In the genomic region with DNA sequence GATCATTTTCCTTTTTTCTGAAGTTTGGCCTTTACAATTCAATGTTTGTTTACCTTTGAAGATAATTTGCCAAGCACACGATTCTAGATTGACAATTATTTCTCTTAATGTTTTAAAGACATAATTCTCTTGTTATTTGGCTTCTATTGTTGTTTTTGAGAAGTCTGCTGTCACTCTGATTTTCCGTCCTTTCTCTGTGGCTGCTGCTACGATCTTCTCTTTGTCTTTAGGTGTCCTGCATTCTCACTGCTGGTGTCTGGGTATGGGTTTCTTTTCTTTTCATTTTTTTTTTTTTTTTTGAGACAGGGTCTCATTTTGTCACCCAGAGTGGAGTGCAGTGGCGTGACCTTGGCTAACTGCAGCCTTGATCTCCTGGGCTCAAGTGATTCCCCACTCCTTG, we compare ENCODE assay signal across 40 cellular contexts. TPM values are rescaled to one million over a fixed set of nuclear protein-coding genes. Genes with fewer than 3 reads are reported as not detected.
DNase-seq lines count a peak whose midpoint lies in the region; ATAC-seq, FAIRE-seq and TF ChIP-seq lines count a peak whose summit lies in the region.
"Had no signal": no experiment of that assay in that cellular context is flagged by ENCODE, and none has a peak within 500 bp of the region (broad histone marks: within the 10 kb centered on the region; RNA-seq: fewer than 3 reads in every experiment).

No MANE protein-coding gene starts in this region.

- H3K4me3 Mint-ChIP-seq in activated T-cell treated with anti-CD3 and anti-CD28 coated beads, Interleukin-2, amount 50 U/mL, for 72 hours = no peak overlapping the region
- H3K4me3 Mint-ChIP-seq in activated T-cell treated with anti-CD3 and anti-CD28 coated beads, Interleukin-2, amount 50 U/mL, for 24 hours = no peak overlapping the region
- no peak overlapping the region for H3K4me3 Mint-ChIP-seq in central memory CD8-positive, alpha-beta T cell
- H3K4me3 Mint-ChIP-seq: B cell; CD14-positive monocyte; CD4-positive, alpha-beta memory T cell; CD4-positive, alpha-beta T cell; CD4-positive, CD25-positive, alpha-beta regulatory T cell; CD8-positive, alpha-beta memory T cell; CD8-positive, alpha-beta T cell had no signal

- TF ChIP-seq CTCF in HepG2 (CRISPR knock-in tag; IDR thresholded peaks at IDR 0.05) = no peak
- TF ChIP-seq CTCF in right lobe of liver (IDR thresholded peaks at IDR 0.05) = no peak
- no peak for TF ChIP-seq CTCF in K562 (IDR thresholded peaks at IDR 0.05 in 2 of 3, conservative IDR thresholded peaks at IDR 0.05 in 1 of 3; ENCODE audit: insufficient read depth in 2 of 3, low read depth in 1 of 3, low read length in 3 of 3)

- peak overlapping the region; percentile 66 for H3K27ac Mint-ChIP-seq in activated T-cell treated with anti-CD3 and anti-CD28 coated beads, Interleukin-2, amount 50 U/mL, for 72 hours
- H3K27ac Mint-ChIP-seq in activated T-cell treated with anti-CD3 and anti-CD28 coated beads, Interleukin-2, amount 50 U/mL, for 24 hours = no peak overlapping the region
- peak overlapping the region; percentile 45 for H3K27ac Mint-ChIP-seq in central memory CD8-positive, alpha-beta T cell (ENCODE audit: low read depth)
- H3K27ac Mint-ChIP-seq: B cell; CD14-positive monocyte; CD4-positive, alpha-beta memory T cell; CD4-positive, alpha-beta T cell; CD4-positive, CD25-positive, alpha-beta regulatory T cell; CD8-positive, alpha-beta memory T cell; CD8-positive, alpha-beta T cell had no signal

- H3K9me3 ChIP-seq in HepG2 (ENCODE audit: low read length) (no peaks in the 10 kb centered on the region), right lobe of liver (no peaks in the 10 kb centered on the region), K562 (replicated peaks; ENCODE audit: control insufficient read depth, insufficient read depth, low read depth, low read length) (no peaks in the 10 kb centered on the region)
- H3K9me3 ChIP-seq: BE2C, Caco-2 had no signal

- no peaks in the 10 kb centered on the region for H3K79me2 ChIP-seq in HepG2 (ENCODE audit: insufficient read depth, low read length)
- no peaks in the 10 kb centered on the region for H3K79me2 ChIP-seq in K562 (ENCODE audit: control insufficient read depth, insufficient read depth, low read length)

- intact Hi-C loops in HepG2 (cut with micrococcal nuclease; ENCODE audit: unreplicated experiment) (no loop called here), right lobe of liver (cut with DNase I) (no loop called here), K562 (cut with micrococcal nuclease) (no loop called here)

- no peak for FAIRE-seq in HepG2 (lab: Jason Lieb, UNC)
- no peak for FAIRE-seq in K562 (lab: Jason Lieb, UNC)
- FAIRE-seq: A204.1, D721Med had no signal

- no peaks in the 10 kb centered on the region for H3K27me3 ChIP-seq in HepG2 (ENCODE audit: control insufficient read depth in 1 of 2, insufficient read depth in 2 of 2, low read length in 2 of 2)
- H3K27me3 ChIP-seq in right lobe of liver = no peaks in the 10 kb centered on the region
- no peaks in the 10 kb centered on the region for H3K27me3 ChIP-seq in K562 (ENCODE audit: control insufficient read depth in 2 of 2, insufficient read depth in 2 of 2, low read length in 2 of 2)
- H3K27me3 ChIP-seq: BE2C; BLaER1; BLaER1 treated with 17β-estradiol and CSF1 and Interleukin-3, amounts not matched to agents 10 nM and 100 nM had no signal

- H3K9ac ChIP-seq in HepG2 (ENCODE audit: insufficient read depth, low read depth, low read length) = no peak overlapping the region
- no peak overlapping the region for H3K9ac ChIP-seq in K562 (ENCODE audit: insufficient read depth in 1 of 2, low read depth in 2 of 2, low read length in 2 of 2)
- H3K9ac ChIP-seq: BLaER1; BLaER1 treated with 17β-estradiol and CSF1 and Interleukin-3, amounts not matched to agents 10 nM and 100 nM had no signal

- H2AFZ ChIP-seq in HepG2 (ENCODE audit: low read length) (no peak overlapping the region), K562 (ENCODE audit: low read depth, low read length) (no peak overlapping the region)

- no peaks in the 10 kb centered on the region for H3K9me1 ChIP-seq in K562 (ENCODE audit: control insufficient read depth, insufficient read depth, low read length)

- BruUV-seq in HepG2 (replicated peaks; lab: Mats Ljungman, UMichigan) = no TSS peak
- BruUV-seq in K562 (replicated peaks; lab: Mats Ljungman, UMichigan) = no TSS peak

- peaks cover 0 to 2% of the 10 kb centered on the region in 2 donors for H3K9me3 Mint-ChIP-seq in activated T-cell treated with anti-CD3 and anti-CD28 coated beads, Interleukin-2, amount 50 U/mL, for 72 hours
- no peaks in the 10 kb centered on the region for H3K9me3 Mint-ChIP-seq in activated T-cell treated with anti-CD3 and anti-CD28 coated beads, Interleukin-2, amount 50 U/mL, for 24 hours
- no peaks in the 10 kb centered on the region for H3K9me3 Mint-ChIP-seq in central memory CD8-positive, alpha-beta T cell
- H3K9me3 Mint-ChIP-seq: CD4-positive, alpha-beta T cell had no signal

- CTCF ChIA-PET in HepG2 (lab: Yijun Ruan, JAX; ENCODE audit: low intra/inter-chr PET ratio, low total read pairs) = no interaction called here
- CTCF ChIA-PET in K562 (lab: Yijun Ruan, JAX; ENCODE audit: low intra/inter-chr PET ratio) = no interaction called here

- DNase-seq in activated T-cell treated with anti-CD3 and anti-CD28 coated beads, Interleukin-2, amount 50 U/mL, for 72 hours = no peak
- DNase-seq in activated T-cell treated with anti-CD3 and anti-CD28 coated beads, Interleukin-2, amount 50 U/mL, for 24 hours = no peak
- DNase-seq in HepG2 (ENCODE audit: low spot score) (no peak), right lobe of liver (no peak), K562 (ENCODE audit: extremely low read depth in 1 of 4, low spot score in 3 of 4) (no peak)
- no peak for DNase-seq in central memory CD8-positive, alpha-beta T cell (ENCODE audit: low spot score in 2 of 2)
- DNase-seq: 8988T; ACHN; AML-193; BE2C; C1 segment of cervical spinal cord; Caco-2; Calu3; CD4-positive, alpha-beta memory T cell; CD4-positive, alpha-beta T cell; CD4-positive, CD25-positive, alpha-beta regulatory T cell; CD8-positive, alpha-beta memory T cell; CD8-positive, alpha-beta T cell; COR-L47; DMS 273 treated with DMSO at 0.1 percent for 48 hours; DMS153; DMS53; DMS79; DMS79 treated with DMSO at 0.1 percent for 48 hours; DND-41; EL had no signal

- H3K4me1 Mint-ChIP-seq in activated T-cell treated with anti-CD3 and anti-CD28 coated beads, Interleukin-2, amount 50 U/mL, for 72 hours (ENCODE audit: low read depth) = no peaks in the 10 kb centered on the region
- H3K4me1 Mint-ChIP-seq in activated T-cell treated with anti-CD3 and anti-CD28 coated beads, Interleukin-2, amount 50 U/mL, for 24 hours (ENCODE audit: low read depth) = no peaks in the 10 kb centered on the region
- H3K4me1 Mint-ChIP-seq in central memory CD8-positive, alpha-beta T cell = no peaks in the 10 kb centered on the region
- H3K4me1 Mint-ChIP-seq: CD4-positive, alpha-beta memory T cell; CD4-positive, CD25-positive, alpha-beta regulatory T cell; CD8-positive, alpha-beta memory T cell had no signal

- no peak overlapping the region for H3K4me2 ChIP-seq in HepG2 (ENCODE audit: low read depth, low read length)
- H3K4me2 ChIP-seq in K562 (ENCODE audit: insufficient read depth, low read length) = no peak overlapping the region
- H3K4me2 ChIP-seq: A549; BLaER1; BLaER1 treated with 17β-estradiol and CSF1 and Interleukin-3, amounts not matched to agents 10 nM and 100 nM had no signal

- in situ Hi-C loops in HepG2 (cut with HindIII; ENCODE audit: extremely low pct_ligation_motif_present, low pct_unique_long_range_greater_than_20kb) (loop anchor here (10.0 kb wide), 3 partner anchors 75 to 335 kb away; a partner anchor contains a TSS), K562 (cut with MboI) (no loop called here)

- no peak for TF ChIP-seq POLR2A in HepG2 (IDR thresholded peaks at IDR 0.05; ENCODE audit: insufficient read depth in 1 of 2, low read depth in 2 of 2, low read length in 2 of 2)
- no peak for TF ChIP-seq POLR2A in right lobe of liver (IDR thresholded peaks at IDR 0.05)
- no peak for TF ChIP-seq POLR2A in K562 (conservative IDR thresholded peaks at IDR 0.05)

- peaks cover 26% of the 10 kb centered on the region for H3K4me1 ChIP-seq in HepG2 (ENCODE audit: insufficient read depth, low read length)
- no peaks in the 10 kb centered on the region for H3K4me1 ChIP-seq in right lobe of liver
- H3K4me1 ChIP-seq in K562 (replicated peaks in 1 of 2; ENCODE audit: control insufficient read depth in 2 of 2, insufficient read depth in 2 of 2, low read length in 2 of 2) = no peaks in the 10 kb centered on the region
- H3K4me1 ChIP-seq: A549, BE2C, Caco-2 had no signal

- no peak overlapping the region for H3K27ac ChIP-seq in HepG2 (ENCODE audit: extremely low read length, insufficient read depth, low read length)
- no peak overlapping the region for H3K27ac ChIP-seq in right lobe of liver
- no peak overlapping the region for H3K27ac ChIP-seq in K562 (ENCODE audit: extremely low read depth, low read depth, low read length)
- H3K27ac ChIP-seq: 22Rv1; A549; BLaER1; BLaER1 treated with 17β-estradiol and CSF1 and Interleukin-3, amounts not matched to agents 10 nM and 100 nM; C4-2B had no signal

- no peak overlapping the region for H3K4me3 ChIP-seq in HepG2 (replicated peaks in 1 of 3; ENCODE audit: insufficient read depth in 1 of 3, low read depth in 2 of 3, low read length in 3 of 3)
- H3K4me3 ChIP-seq in right lobe of liver = no peak overlapping the region
- no peak overlapping the region for H3K4me3 ChIP-seq in K562
- H3K4me3 ChIP-seq: A549; BLaER1; BLaER1 treated with 17β-estradiol and CSF1 and Interleukin-3, amounts not matched to agents 10 nM and 100 nM had no signal

- WGBS in HepG2 (ENCODE audit: low lambda C conversion rate) = 57% methylated on average over 4 of the region's 4 CpGs
- WGBS in right lobe of liver (ENCODE audit: insufficient coverage, low coverage, low lambda C conversion rate, missing lambda C conversion rate) = 64% methylated on average over 3 of the region's 4 CpGs
- WGBS in K562 (ENCODE audit: insufficient coverage, low coverage, missing lambda C conversion rate) = 16% methylated on average over 4 of the region's 4 CpGs

- no peaks in the 10 kb centered on the region for H3K36me3 Mint-ChIP-seq in activated T-cell treated with anti-CD3 and anti-CD28 coated beads, Interleukin-2, amount 50 U/mL, for 72 hours (ENCODE audit: insufficient read depth in 2 of 2)
- no peaks in the 10 kb centered on the region for H3K36me3 Mint-ChIP-seq in activated T-cell treated with anti-CD3 and anti-CD28 coated beads, Interleukin-2, amount 50 U/mL, for 24 hours (ENCODE audit: low read depth)
- no peaks in the 10 kb centered on the region for H3K36me3 Mint-ChIP-seq in central memory CD8-positive, alpha-beta T cell (ENCODE audit: insufficient read depth)

- TF ChIP-seq EP300 in HepG2 (IDR thresholded peaks at IDR 0.05; ENCODE audit: low read depth in 2 of 2, low read length in 2 of 2) = no peak
- no peak for TF ChIP-seq EP300 in HepG2 (CRISPR knock-in tag; IDR thresholded peaks at IDR 0.05; ENCODE audit: borderline replicate concordance)
- no peak for TF ChIP-seq EP300 in K562 (IDR thresholded peaks at IDR 0.05; ENCODE audit: low read length)

- no peak for TF ChIP-seq RAD21 in HepG2 (CRISPR knock-in tag; IDR thresholded peaks at IDR 0.05)
- TF ChIP-seq RAD21 in K562 (CRISPR knock-in tag; conservative IDR thresholded peaks at IDR 0.05 in 1 of 2, IDR thresholded peaks at IDR 0.05 in 1 of 2) = no peak

- H3K36me3 ChIP-seq in HepG2 (replicated peaks in 1 of 2; ENCODE audit: control insufficient read depth in 1 of 2, insufficient read depth in 2 of 2, low read length in 2 of 2) (no peaks in the 10 kb centered on the region), right lobe of liver (no peaks in the 10 kb centered on the region), K562 (ENCODE audit: control insufficient read depth, insufficient read depth, low read length) (no peaks in the 10 kb centered on the region)
- H3K36me3 ChIP-seq: BE2C had no signal

- ATAC-seq in activated T-cell treated with anti-CD3 and anti-CD28 coated beads, Interleukin-2, amount 50 U/mL, for 72 hours (replicated peaks in 1 of 2) = no peak
- no peak for ATAC-seq in HepG2
- no peak for ATAC-seq in right lobe of liver
- no peak for ATAC-seq in K562
- ATAC-seq in central memory CD8-positive, alpha-beta T cell (replicated peaks; ENCODE audit: extremely low read depth, poor library complexity, severe bottlenecking) = no peak
- ATAC-seq in activated CD4-positive, CD25-positive, alpha-beta regulatory T cell treated with anti-CD3 and anti-CD28 coated beads, Interleukin-2, amount 50 U/mL, for 24 hours = no peak
- no peak for ATAC-seq in HG03571 (IDR thresholded peaks at IDR 0.05; ENCODE audit: unreplicated experiment)
- ATAC-seq: A549; CD8-positive, alpha-beta T cell had no signal

- H4K20me1 ChIP-seq in HepG2 (ENCODE audit: insufficient read depth, low read length) (no peaks in the 10 kb centered on the region), K562 (replicated peaks; ENCODE audit: control insufficient read depth, insufficient read depth, low read length) (no peaks in the 10 kb centered on the region)
- H4K20me1 ChIP-seq: BLaER1; BLaER1 treated with 17β-estradiol and CSF1 and Interleukin-3, amounts not matched to agents 10 nM and 100 nM had no signal

- POLR2A ChIA-PET in HepG2 (lab: Yijun Ruan, JAX) = no interaction called here
- POLR2A ChIA-PET in K562 (lab: Yijun Ruan, JAX) = no interaction called here

- H3K27me3 Mint-ChIP-seq in activated T-cell treated with anti-CD3 and anti-CD28 coated beads, Interleukin-2, amount 50 U/mL, for 72 hours (ENCODE audit: low read depth) = no peaks in the 10 kb centered on the region
- H3K27me3 Mint-ChIP-seq in activated T-cell treated with anti-CD3 and anti-CD28 coated beads, Interleukin-2, amount 50 U/mL, for 24 hours = no peaks in the 10 kb centered on the region
- no peaks in the 10 kb centered on the region for H3K27me3 Mint-ChIP-seq in central memory CD8-positive, alpha-beta T cell
- H3K27me3 Mint-ChIP-seq: B cell; CD4-positive, alpha-beta T cell; CD4-positive, CD25-positive, alpha-beta regulatory T cell; CD8-positive, alpha-beta memory T cell had no signal

RNA-seq across cellular contexts. Expression of a gene that starts 15.1 kb away (rescaled TPM):
- total RNA-seq in activated T-cell treated with anti-CD3 and anti-CD28 coated beads, Interleukin-2, amount 50 U/mL, for 72 hours = under 1 TPM; 0.14 to 0.60 TPM
- total RNA-seq in HepG2 (2016; rRNA removed; fragmentation: Illumina TruSeq; extraction: Trizol) (not detected in 2 replicates), right lobe of liver (under 1 TPM in 3 of 6 experiments, not detected in 3; 0.12 to 0.22 (median 0.18) TPM), K562 (2014; rRNA removed) (not detected in 2 replicates), K562 (2014; rRNA removed; fragmentation: Illumina TruSeq; extraction: Trizol) (not detected in 2 replicates), K562 (2015; rRNA removed; fragmentation: Illumina TruSeq; extraction: Trizol) (not detected in 2 replicates), K562 (2021) (not detected in 2 replicates)
- total RNA-seq in HepG2 (2016; cell fraction: cytosol; rRNA removed; fragmentation: Illumina TruSeq; extraction: Trizol; ENCODE audit: low read depth) = not detected in 2 replicates
- not detected in 2 replicates for total RNA-seq in HepG2 (2016; cell fraction: insoluble cytoplasmic fraction; rRNA removed; fragmentation: Illumina TruSeq; extraction: Trizol)
- total RNA-seq in HepG2 (2016; cell fraction: membrane; rRNA removed; fragmentation: Illumina TruSeq; extraction: Trizol) = not detected in 2 replicates
- total RNA-seq in HepG2 (2016; cell fraction: nucleus; rRNA removed; fragmentation: Illumina TruSeq; extraction: Trizol) = not detected in 2 replicates
- polyA plus RNA-seq in HepG2 (2011; rRNA removed) (not detected in 2 replicates), K562 (2011; rRNA removed) (not detected in 2 replicates), K562 (2014; fragmentation: Illumina TruSeq; extraction: Trizol) (not detected in 2 replicates), K562 (2014; fragmentation: Nextera tagmentation; extraction: Ambion mirVana) (not detected), K562 (2014; rRNA removed) (not detected in 2 replicates)
- not detected in 2 replicates for polyA plus RNA-seq in HepG2 (2011; cell fraction: cytosol; rRNA removed)
- polyA plus RNA-seq in HepG2 (2011; cell fraction: nucleus; rRNA removed) = not detected in 2 replicates
- polyA plus RNA-seq in HepG2 (2012) = 0.09 TPM in 1 of 2 replicates, not detected in the other
- polyA plus RNA-seq in HepG2 (2016; cell fraction: cytosol; fragmentation: Illumina TruSeq; extraction: Trizol; ENCODE audit: low read depth) = not detected in 2 replicates
- not detected in 2 replicates for polyA plus RNA-seq in HepG2 (2016; cell fraction: insoluble cytoplasmic fraction; fragmentation: Illumina TruSeq; extraction: Trizol; ENCODE audit: low read depth)
- not detected in 2 replicates for polyA plus RNA-seq in HepG2 (2016; cell fraction: membrane; fragmentation: Illumina TruSeq; extraction: Trizol; ENCODE audit: low read depth)
- not detected in 2 replicates for polyA plus RNA-seq in HepG2 (2016; cell fraction: nucleus; fragmentation: Illumina TruSeq; extraction: Trizol; ENCODE audit: insufficient read depth, low read depth)
- polyA minus RNA-seq in HepG2 (2011; rRNA and poly(A)+ RNA removed; ENCODE audit: low replicate concordance) = not detected in 2 replicates
- not detected in 2 replicates for polyA minus RNA-seq in HepG2 (2011; cell fraction: cytosol; rRNA and poly(A)+ RNA removed)
- polyA minus RNA-seq in HepG2 (2011; cell fraction: nucleus; rRNA and poly(A)+ RNA removed) = not detected in 2 replicates
- not detected in 2 replicates for total RNA-seq in K562 (2011; cell fraction: chromatin; rRNA removed; ENCODE audit: low replicate concordance)
- not detected in 2 replicates for total RNA-seq in K562 (2011; cell fraction: nucleolus; rRNA removed)
- total RNA-seq in K562 (2011; cell fraction: nucleoplasm; rRNA removed) = 0.31 TPM in 1 of 2 replicates, not detected in the other
- not detected in 2 replicates for polyA plus RNA-seq in K562 (2011; cell fraction: cytosol; rRNA removed)
- not detected in 2 replicates for polyA plus RNA-seq in K562 (2011; cell fraction: nucleus; rRNA removed)
- polyA plus RNA-seq in K562 (2012) = 0.07 TPM in 1 of 2 replicates, not detected in the other
- not detected in 2 replicates for polyA minus RNA-seq in K562 (2011; rRNA and poly(A)+ RNA removed)
- polyA minus RNA-seq in K562 (2011; cell fraction: cytosol; rRNA and poly(A)+ RNA removed) = not detected in 2 replicates
- polyA minus RNA-seq in K562 (2011; cell fraction: nucleus; rRNA and poly(A)+ RNA removed) = not detected in 2 replicates
- total RNA-seq: A172; A673; B cell; Caco-2; Calu3; CD4-positive, CD25-positive, alpha-beta regulatory T cell; CD8-positive, alpha-beta memory T cell; CD8-positive, alpha-beta T cell; Daoy had no signal
- polyA plus RNA-seq: CD4-positive, CD25-positive, alpha-beta regulatory T cell; CD8-positive, alpha-beta memory T cell had no signal

RNA-seq across cellular contexts. Expression of a gene that starts 36.4 kb away (rescaled TPM):
- 10 to 100 TPM; 18.0 to 18.7 TPM for total RNA-seq in activated T-cell treated with anti-CD3 and anti-CD28 coated beads, Interleukin-2, amount 50 U/mL, for 72 hours
- total RNA-seq in HepG2 (2016; rRNA removed; fragmentation: Illumina TruSeq; extraction: Trizol) = 0.45 and 1.1 TPM in 2 replicates
- total RNA-seq in HepG2 (2016; cell fraction: cytosol; rRNA removed; fragmentation: Illumina TruSeq; extraction: Trizol; ENCODE audit: low read depth) = 2.2 and 2.7 TPM in 2 replicates
- total RNA-seq in HepG2 (2016; cell fraction: insoluble cytoplasmic fraction; rRNA removed; fragmentation: Illumina TruSeq; extraction: Trizol) = 0.54 and 1.5 TPM in 2 replicates
- total RNA-seq in HepG2 (2016; cell fraction: membrane; rRNA removed; fragmentation: Illumina TruSeq; extraction: Trizol) = 1.1 and 1.2 TPM in 2 replicates
- total RNA-seq in HepG2 (2016; cell fraction: nucleus; rRNA removed; fragmentation: Illumina TruSeq; extraction: Trizol) = 1.8 and 2.0 TPM in 2 replicates
- 0.79 and 0.99 TPM in 2 replicates for polyA plus RNA-seq in HepG2 (2011; rRNA removed)
- polyA plus RNA-seq in HepG2 (2011; cell fraction: cytosol; rRNA removed) = 0.25 and 0.60 TPM in 2 replicates
- polyA plus RNA-seq in HepG2 (2011; cell fraction: nucleus; rRNA removed) = 0.92 and 1.5 TPM in 2 replicates
- 2.7 and 3.0 TPM in 2 replicates for polyA plus RNA-seq in HepG2 (2012)
- polyA plus RNA-seq in HepG2 (2016; cell fraction: cytosol; fragmentation: Illumina TruSeq; extraction: Trizol; ENCODE audit: low read depth) = 0.25 and 0.80 TPM in 2 replicates
- 0.59 and 0.74 TPM in 2 replicates for polyA plus RNA-seq in HepG2 (2016; cell fraction: insoluble cytoplasmic fraction; fragmentation: Illumina TruSeq; extraction: Trizol; ENCODE audit: low read depth)
- 0.38 TPM in 2 replicates for polyA plus RNA-seq in HepG2 (2016; cell fraction: membrane; fragmentation: Illumina TruSeq; extraction: Trizol; ENCODE audit: low read depth)
- 1.7 and 1.9 TPM in 2 replicates for polyA plus RNA-seq in HepG2 (2016; cell fraction: nucleus; fragmentation: Illumina TruSeq; extraction: Trizol; ENCODE audit: insufficient read depth, low read depth)
- 1.3 and 1.4 TPM in 2 replicates for polyA minus RNA-seq in HepG2 (2011; rRNA and poly(A)+ RNA removed; ENCODE audit: low replicate concordance)
- polyA minus RNA-seq in HepG2 (2011; cell fraction: cytosol; rRNA and poly(A)+ RNA removed) = 0.70 and 0.99 TPM in 2 replicates
- polyA minus RNA-seq in HepG2 (2011; cell fraction: nucleus; rRNA and poly(A)+ RNA removed) = 1.9 and 2.2 TPM in 2 replicates
- 1 to 10 TPM; 2.8 to 4.6 (median 3.7) TPM for total RNA-seq in right lobe of liver
- 5.1 and 10.9 TPM in 2 replicates for total RNA-seq in K562 (2011; cell fraction: chromatin; rRNA removed; ENCODE audit: low replicate concordance)
- 6.2 and 9.7 TPM in 2 replicates for total RNA-seq in K562 (2011; cell fraction: nucleolus; rRNA removed)
- total RNA-seq in K562 (2011; cell fraction: nucleoplasm; rRNA removed) = 6.1 and 7.9 TPM in 2 replicates
- total RNA-seq in K562 (2014; rRNA removed) = 1.9 and 2.0 TPM in 2 replicates
- 2.7 and 3.7 TPM in 2 replicates for total RNA-seq in K562 (2014; rRNA removed; fragmentation: Illumina TruSeq; extraction: Trizol)
- total RNA-seq in K562 (2015; rRNA removed; fragmentation: Illumina TruSeq; extraction: Trizol) = 3.6 and 3.7 TPM in 2 replicates
- 1.9 and 2.1 TPM in 2 replicates for total RNA-seq in K562 (2021)
- 3.5 and 4.1 TPM in 2 replicates for polyA plus RNA-seq in K562 (2011; rRNA removed)
- polyA plus RNA-seq in K562 (2011; cell fraction: cytosol; rRNA removed) = 0.78 and 0.97 TPM in 2 replicates
- 3.2 and 6.5 TPM in 2 replicates for polyA plus RNA-seq in K562 (2011; cell fraction: nucleus; rRNA removed)
- 3.2 and 12.5 TPM in 2 replicates for polyA plus RNA-seq in K562 (2012)
- 2.0 and 2.6 TPM in 2 replicates for polyA plus RNA-seq in K562 (2014; fragmentation: Illumina TruSeq; extraction: Trizol)
- polyA plus RNA-seq in K562 (2014; fragmentation: Nextera tagmentation; extraction: Ambion mirVana) = 1 to 10 TPM; 1.1 to 1.3 TPM
- polyA plus RNA-seq in K562 (2014; rRNA removed) = 1.4 and 3.0 TPM in 2 replicates
- polyA minus RNA-seq in K562 (2011; rRNA and poly(A)+ RNA removed) = 3.6 and 7.8 TPM in 2 replicates
- polyA minus RNA-seq in K562 (2011; cell fraction: cytosol; rRNA and poly(A)+ RNA removed) = 0.82 and 1.7 TPM in 2 replicates
- polyA minus RNA-seq in K562 (2011; cell fraction: nucleus; rRNA and poly(A)+ RNA removed) = 5.7 and 10.3 TPM in 2 replicates

RNA-seq across cellular contexts. Expression of a gene that starts 36.6 kb away (rescaled TPM):
- under 1 TPM; 0.29 to 0.72 TPM for total RNA-seq in activated T-cell treated with anti-CD3 and anti-CD28 coated beads, Interleukin-2, amount 50 U/mL, for 72 hours
- total RNA-seq in HepG2 (2016; rRNA removed; fragmentation: Illumina TruSeq; extraction: Trizol) = 0.20 TPM in 1 of 2 replicates, not detected in the other
- total RNA-seq in HepG2 (2016; cell fraction: cytosol; rRNA removed; fragmentation: Illumina TruSeq; extraction: Trizol; ENCODE audit: low read depth) = 0.30 TPM in 1 of 2 replicates, not detected in the other
- 0.27 TPM in 1 of 2 replicates, not detected in the other for total RNA-seq in HepG2 (2016; cell fraction: insoluble cytoplasmic fraction; rRNA removed; fragmentation: Illumina TruSeq; extraction: Trizol)
- total RNA-seq in HepG2 (2016; cell fraction: membrane; rRNA removed; fragmentation: Illumina TruSeq; extraction: Trizol) = not detected in 2 replicates
- not detected in 2 replicates for total RNA-seq in HepG2 (2016; cell fraction: nucleus; rRNA removed; fragmentation: Illumina TruSeq; extraction: Trizol)
- polyA plus RNA-seq in HepG2 (2011; rRNA removed) = 0.12 TPM in 1 of 2 replicates, not detected in the other
- polyA plus RNA-seq in HepG2 (2011; cell fraction: cytosol; rRNA removed) = not detected in 2 replicates
- polyA plus RNA-seq in HepG2 (2011; cell fraction: nucleus; rRNA removed) = not detected in 2 replicates
- not detected in 2 replicates for polyA plus RNA-seq in HepG2 (2012)
- 0.29 TPM in 1 of 2 replicates, not detected in the other for polyA plus RNA-seq in HepG2 (2016; cell fraction: cytosol; fragmentation: Illumina TruSeq; extraction: Trizol; ENCODE audit: low read depth)
- polyA plus RNA-seq in HepG2 (2016; cell fraction: insoluble cytoplasmic fraction; fragmentation: Illumina TruSeq; extraction: Trizol; ENCODE audit: low read depth) = not detected in 2 replicates
- polyA plus RNA-seq in HepG2 (2016; cell fraction: membrane; fragmentation: Illumina TruSeq; extraction: Trizol; ENCODE audit: low read depth) = not detected in 2 replicates
- not detected in 2 replicates for polyA plus RNA-seq in HepG2 (2016; cell fraction: nucleus; fragmentation: Illumina TruSeq; extraction: Trizol; ENCODE audit: insufficient read depth, low read depth)
- not detected in 2 replicates for polyA minus RNA-seq in HepG2 (2011; rRNA and poly(A)+ RNA removed; ENCODE audit: low replicate concordance)
- polyA minus RNA-seq in HepG2 (2011; cell fraction: cytosol; rRNA and poly(A)+ RNA removed) = not detected in 2 replicates
- not detected in 2 replicates for polyA minus RNA-seq in HepG2 (2011; cell fraction: nucleus; rRNA and poly(A)+ RNA removed)
- total RNA-seq in right lobe of liver = under 1 TPM in 4 of 6 experiments, not detected in 2; 0.22 to 0.66 (median 0.30) TPM
- 0.39 TPM in 1 of 2 replicates, not detected in the other for total RNA-seq in K562 (2011; cell fraction: chromatin; rRNA removed; ENCODE audit: low replicate concordance)
- not detected in 2 replicates for total RNA-seq in K562 (2011; cell fraction: nucleolus; rRNA removed)
- not detected in 2 replicates for total RNA-seq in K562 (2011; cell fraction: nucleoplasm; rRNA removed)
- 0.45 and 0.65 TPM in 2 replicates for total RNA-seq in K562 (2014; rRNA removed)
- 0.51 and 0.73 TPM in 2 replicates for total RNA-seq in K562 (2014; rRNA removed; fragmentation: Illumina TruSeq; extraction: Trizol)
- 0.41 and 0.54 TPM in 2 replicates for total RNA-seq in K562 (2015; rRNA removed; fragmentation: Illumina TruSeq; extraction: Trizol)
- total RNA-seq in K562 (2021) = 0.16 and 0.56 TPM in 2 replicates
- polyA plus RNA-seq in K562 (2011; rRNA removed) = 0.26 TPM in 1 of 2 replicates, not detected in the other
- polyA plus RNA-seq in K562 (2011; cell fraction: cytosol; rRNA removed) = 0.18 TPM in 1 of 2 replicates, not detected in the other
- polyA plus RNA-seq in K562 (2011; cell fraction: nucleus; rRNA removed) = 0.24 and 0.37 TPM in 2 replicates
- polyA plus RNA-seq in K562 (2012) = 0.42 and 0.46 TPM in 2 replicates
- polyA plus RNA-seq in K562 (2014; fragmentation: Illumina TruSeq; extraction: Trizol) = 0.31 TPM in 1 of 2 replicates, not detected in the other
- under 1 TPM; 0.07 to 0.15 TPM for polyA plus RNA-seq in K562 (2014; fragmentation: Nextera tagmentation; extraction: Ambion mirVana)
- polyA plus RNA-seq in K562 (2014; rRNA removed) = not detected in 2 replicates
- not detected in 2 replicates for polyA minus RNA-seq in K562 (2011; rRNA and poly(A)+ RNA removed)
- polyA minus RNA-seq in K562 (2011; cell fraction: cytosol; rRNA and poly(A)+ RNA removed) = not detected in 2 replicates
- polyA minus RNA-seq in K562 (2011; cell fraction: nucleus; rRNA and poly(A)+ RNA removed) = 1.00 and 1.6 TPM in 2 replicates
- total RNA-seq: A673; CD4-positive, alpha-beta memory T cell; CD4-positive, alpha-beta T cell; CD4-positive, CD25-positive, alpha-beta regulatory T cell; CD8-positive, alpha-beta T cell had no signal
- polyA plus RNA-seq: CD14-positive monocyte; CD4-positive, alpha-beta memory T cell; CD4-positive, CD25-positive, alpha-beta regulatory T cell; CD8-positive, alpha-beta memory T cell had no signal
